In the genomic region with DNA sequence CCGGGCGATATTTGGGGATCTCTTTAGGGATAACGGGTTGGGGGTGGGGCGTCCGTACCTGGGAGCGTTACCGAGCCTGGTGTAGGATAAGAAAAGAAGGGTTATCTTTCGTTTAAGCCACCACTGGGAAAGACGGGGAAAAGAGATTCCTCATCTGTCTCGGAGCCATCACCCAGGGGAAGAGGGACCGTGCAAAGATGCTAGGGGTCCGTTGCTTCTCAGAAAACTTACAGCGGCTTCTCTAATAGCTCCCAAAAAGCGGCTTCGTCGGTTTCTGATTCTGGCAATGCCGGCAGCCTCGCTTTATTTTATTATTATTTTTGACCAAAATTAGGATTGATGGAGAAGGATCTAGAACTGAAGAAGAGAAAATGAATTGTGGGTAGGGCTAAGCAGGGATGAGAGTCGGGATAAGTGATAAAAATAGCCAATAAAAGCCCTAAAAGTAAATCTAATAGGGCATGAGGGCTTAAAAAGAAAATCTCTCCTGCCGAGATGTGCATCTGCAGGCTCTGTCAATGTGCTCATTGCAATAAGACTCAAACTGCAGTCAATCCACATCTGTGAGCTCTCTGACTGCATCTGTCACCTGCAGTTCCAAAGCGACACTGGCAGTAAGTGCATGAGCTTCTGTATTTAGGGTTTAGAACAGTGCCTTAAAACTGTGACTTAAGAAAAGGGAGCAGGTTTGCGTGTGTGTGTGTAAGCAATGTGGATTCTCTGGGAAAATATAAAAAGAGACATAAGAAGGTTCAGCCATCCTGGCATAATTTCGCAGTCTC, we compare ENCODE assay signal across 1 cellular context.
TF ChIP-seq lines count a peak whose summit lies in the region.

No MANE protein-coding gene starts in this region.

TF ChIP-seq in H1, 55 proteins besides CTCF, POLR2A, EP300 and RAD21 (continued from another document):
- TF ChIP-seq CTBP2 (IDR thresholded peaks at IDR 0.05; ENCODE audit: borderline replicate concordance, insufficient read depth, insufficient read length, low read length) (no peak), CREB1 (IDR thresholded peaks at IDR 0.05) (no peak), KDM4A (IDR thresholded peaks at IDR 0.05; ENCODE audit: low read depth, low read length, severe bottlenecking) (no peak), SIX5 (IDR thresholded peaks at IDR 0.05; ENCODE audit: low read depth, low read length) (no peak), SP2 (IDR thresholded peaks at IDR 0.05; ENCODE audit: low read length) (no peak), POLR2AphosphoS5 (IDR thresholded peaks at IDR 0.05; ENCODE audit: low read depth, low read length) (no peak), RFX5 (IDR thresholded peaks at IDR 0.05; ENCODE audit: borderline replicate concordance, low read depth, low read length) (no peak), EGR1 (IDR thresholded peaks at IDR 0.05; ENCODE audit: borderline replicate concordance, low read depth, low read length) (no peak)
